In genomic region chr9:21030389-21031035, GRCh38 we compare ENCODE assay signal across 10 cellular contexts. TPM values are rescaled to one million over a fixed set of nuclear protein-coding genes. Genes with fewer than 3 reads are reported as not detected.
DNase-seq lines count a peak whose midpoint lies in the region; ATAC-seq and TF ChIP-seq lines count a peak whose summit lies in the region.
"Had no signal": no experiment of that assay in that cellular context is flagged by ENCODE, and none has a peak within 500 bp of the region (broad histone marks: within the 10 kb centered on the region; RNA-seq: fewer than 3 reads in every experiment).

No MANE protein-coding gene starts in this region.

- peak overlapping the region; percentile 92 for H3K4me2 ChIP-seq in osteoblast (ENCODE audit: insufficient read depth, low read length)

- POLR2A ChIA-PET in RWPE1 (lab: Yijun Ruan, JAX; ENCODE audit: low non-redundant PET), result no interaction called here

- H3K27ac ChIP-seq in RWPE1 (no peak overlapping the region), osteoblast (ENCODE audit: low read depth, low read length) (peak overlapping the region; percentile 30)

- H3K4me3 ChIP-seq in AG10803 (ENCODE audit: low read length) (peak overlapping the region; percentile 72), osteoblast (ENCODE audit: insufficient read depth, low read length) (peak overlapping the region; percentile 75)
- H3K4me3 ChIP-seq: K562 had no signal

- CTCF ChIA-PET in RWPE1 (lab: Yijun Ruan, JAX), result interaction anchor here (0.9 kb wide), 1 partner anchor 80 kb away, joined by 3 read pairs; no protein-coding TSS in a partner anchor

- no peak for TF ChIP-seq CTCF in AG10803 (conservative IDR thresholded peaks at IDR 0.05; ENCODE audit: low read length)
- no peak for TF ChIP-seq CTCF in RWPE1 (conservative IDR thresholded peaks at IDR 0.05; ENCODE audit: low read depth)
- TF ChIP-seq CTCF in osteoblast (IDR thresholded peaks at IDR 0.05; ENCODE audit: extremely low read depth, low read depth, low read length), result no peak

- no peaks in the 10 kb centered on the region for H3K9me3 ChIP-seq in osteoblast (ENCODE audit: low read depth, low read length)

- no peaks in the 10 kb centered on the region for H4K20me1 ChIP-seq in osteoblast (ENCODE audit: insufficient read depth, low read length)

- ATAC-seq in GM18520 (IDR thresholded peaks at IDR 0.05; ENCODE audit: unreplicated experiment) (peak; percentile 78), HG02981 (IDR thresholded peaks at IDR 0.05; ENCODE audit: unreplicated experiment) (peak; percentile 87), esophagus mucosa (peak; percentile 67)
- ATAC-seq: K562 had no signal

- peak overlapping the region; percentile 93 for H2AFZ ChIP-seq in osteoblast (ENCODE audit: low read length)

- H3K79me2 ChIP-seq in osteoblast (ENCODE audit: insufficient read depth, low read length), result no peaks in the 10 kb centered on the region

- no peaks in the 10 kb centered on the region for H3K36me3 ChIP-seq in osteoblast (ENCODE audit: insufficient read depth, low read length)

- H3K4me1 ChIP-seq in osteoblast (ENCODE audit: insufficient read depth, low read length), result peaks cover 20% of the 10 kb centered on the region

- peak; percentile 72 for DNase-seq in AG10803 (ENCODE audit: low read depth)
- DNase-seq in RWPE1 (ENCODE audit: low spot score), result peak; percentile 67
- DNase-seq in osteoblast (ENCODE audit: insufficient read length, low spot score, missing footprints), result peak; percentile 93
- no peak for DNase-seq in mesenteric fat pad (ENCODE audit: low spot score)
- no peak for DNase-seq in H4 (ENCODE audit: low spot score)

- no peaks in the 10 kb centered on the region for H3K27me3 ChIP-seq in osteoblast (ENCODE audit: insufficient read depth, low read length)

RNA-seq across cellular contexts. Expression of gene HACD4, which starts 0.9 kb away (rescaled TPM):
- total RNA-seq in esophagus mucosa (1.6 TPM), osteoblast (6.8 and 8.3 TPM in 2 replicates), mesenteric fat pad (2.2 TPM)
- total RNA-seq in H4 (2014; rRNA removed; shearing (Covaris generic)), result not detected in 2 replicates

RNA-seq across cellular contexts. Expression of gene IFNB1, which starts 47.2 kb away (rescaled TPM):
- total RNA-seq in esophagus mucosa, result not detected
- total RNA-seq in osteoblast, result not detected in 2 replicates
- total RNA-seq in mesenteric fat pad, result not detected
- total RNA-seq in H4 (2014; rRNA removed; shearing (Covaris generic)), result not detected in 2 replicates
- total RNA-seq: K562, neural crest cell had no signal

Comparison
In these comparisons a context has a peak if more than half of its experiments do, and no peak if none do; other contexts are left out.
1. DNase-seq: peak in AG10803 (single experiment), RWPE1 (single experiment) and osteoblast (single experiment); none in mesenteric fat pad (single experiment) and H4 (single experiment).
2. Peak in every context shown above with its lines, with median percentiles within 50 percentile points of each other: ATAC-seq.